ENCODE assay signal across 26 cellular contexts in the genomic region with DNA sequence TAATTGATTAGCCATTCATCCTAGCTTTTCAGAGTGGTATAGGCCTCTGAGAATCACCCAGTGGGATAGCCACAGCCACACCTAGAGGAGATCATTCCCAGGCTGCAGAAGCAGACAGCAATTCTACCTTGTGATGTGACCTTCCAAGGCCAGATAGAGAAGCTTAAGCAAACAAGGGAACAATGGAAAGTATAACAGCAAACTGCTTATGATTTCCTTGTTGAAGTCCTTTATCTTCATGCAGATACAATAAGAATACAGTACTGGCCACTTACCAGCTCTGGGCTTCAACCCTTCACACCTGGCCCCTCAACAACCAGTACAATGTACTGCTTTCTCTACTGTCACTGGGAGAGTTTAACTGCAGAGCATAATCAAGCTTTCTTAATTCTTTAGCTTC. TPM values are rescaled to one million over a fixed set of nuclear protein-coding genes. Genes with fewer than 3 reads are reported as not detected.
A peak's percentile ranks its signal among the peaks of the same experiment; 100 is the strongest.
DNase-seq lines count a peak whose midpoint lies in the region; TF ChIP-seq lines count a peak whose summit lies in the region.
"Had no signal": no experiment of that assay in that cellular context is flagged by ENCODE, and none has a peak within 500 bp of the region (broad histone marks: within the 10 kb centered on the region; RNA-seq: fewer than 3 reads in every experiment).

No MANE protein-coding gene starts in this region.

- H3K27ac Mint-ChIP-seq in neural progenitor cell, result peak overlapping the region; percentile 99
- H3K27ac Mint-ChIP-seq: CD14-positive monocyte, HFFc6 had no signal

- H3K4me1 ChIP-seq in neural progenitor cell (peaks cover 43% of the 10 kb centered on the region), prostate gland (replicated peaks) (no peaks in the 10 kb centered on the region)
- H3K4me1 ChIP-seq: BE2C had no signal

- H3K4me1 Mint-ChIP-seq in neural progenitor cell, result peaks cover 45% of the 10 kb centered on the region
- H3K4me1 Mint-ChIP-seq: CD14-positive monocyte; CD8-positive, alpha-beta memory T cell had no signal

- TF ChIP-seq CTCF in neural progenitor cell (IDR thresholded peaks at IDR 0.05) (no peak), prostate gland (IDR thresholded peaks at IDR 0.05) (no peak)

- no peaks in the 10 kb centered on the region for H3K27me3 Mint-ChIP-seq in neural progenitor cell (ENCODE audit: insufficient read depth, low read depth)

- H3K27ac ChIP-seq in neural progenitor cell (no peak overlapping the region), prostate gland (no peak overlapping the region)
- H3K27ac ChIP-seq: 22Rv1, HL-60 had no signal

- no peak overlapping the region for H3K4me3 Mint-ChIP-seq in neural progenitor cell
- H3K4me3 Mint-ChIP-seq: CD14-positive monocyte; CD8-positive, alpha-beta memory T cell; HFFc6 had no signal

- H3K36me3 Mint-ChIP-seq in neural progenitor cell, result no peaks in the 10 kb centered on the region
- H3K36me3 Mint-ChIP-seq: CD14-positive monocyte; CD8-positive, alpha-beta memory T cell had no signal

- intact Hi-C loops in prostate gland (cut with DNase I), result no loop called here

- peak; percentile 2 for DNase-seq in NCI-H146 (lab: John Stamatoyannopoulos, UW)
- no peak for DNase-seq in NCI-H146 treated with DMSO at 0.1 percent for 48 hours (lab: John Stamatoyannopoulos, UW; ENCODE audit: unreplicated experiment)
- peak; percentile 6 for DNase-seq in NCI-H69 (lab: John Stamatoyannopoulos, UW)
- no peak for DNase-seq in neural progenitor cell (ENCODE audit: low spot score)
- DNase-seq in AG08395 (ENCODE audit: low spot score), result no peak
- DNase-seq in prostate gland (ENCODE audit: low spot score), result no peak
- DNase-seq in dedifferentiated amniotic fluid mesenchymal stem cell (ENCODE audit: extremely low spot score), result no peak
- DNase-seq: BE2C; CD8-positive, alpha-beta memory T cell; DMS 273 treated with DMSO at 0.1 percent for 48 hours; DND-41; H9; HFFc6; Kasumi-1; NCI-H1092 treated with DMSO at 0.1 percent for 48 hours; NCI-H1436; NCI-H2029; NCI-H2227 treated with DMSO at 0.1 percent for 48 hours; NCI-H526 treated with DMSO at 0.1 percent for 48 hours; Right ventricle myocardium superior; RPMI8226 had no signal

- H3K36me3 ChIP-seq in neural progenitor cell (no peaks in the 10 kb centered on the region), prostate gland (no peaks in the 10 kb centered on the region)
- H3K36me3 ChIP-seq: BE2C had no signal

- H2AFZ ChIP-seq in neural progenitor cell (replicated peaks), result no peak overlapping the region

- no peaks in the 10 kb centered on the region for H3K27me3 ChIP-seq in neural progenitor cell
- H3K27me3 ChIP-seq in prostate gland (replicated peaks; ENCODE audit: insufficient read depth), result no peaks in the 10 kb centered on the region
- H3K27me3 ChIP-seq: BE2C had no signal

- H3K9me3 ChIP-seq in iPS-18c (ENCODE audit: control insufficient read depth, insufficient read depth, low read length) (no peaks in the 10 kb centered on the region), neural progenitor cell (ENCODE audit: low read depth) (no peaks in the 10 kb centered on the region), prostate gland (no peaks in the 10 kb centered on the region)
- H3K9me3 ChIP-seq: BE2C had no signal

- H3K4me2 ChIP-seq in neural progenitor cell, result peak overlapping the region; percentile 36

- H3K4me3 ChIP-seq in iPS-18c (ENCODE audit: insufficient read depth, low read depth, low read length), result peak overlapping the region; percentile 34; the same call in 1 of the 2 replicates
- H3K4me3 ChIP-seq in neural progenitor cell, result no peak overlapping the region
- H3K4me3 ChIP-seq in prostate gland, result no peak overlapping the region
- H3K4me3 ChIP-seq: K562 had no signal

- no peak overlapping the region for H3K9ac ChIP-seq in neural progenitor cell

- no peak for TF ChIP-seq POLR2A in prostate gland (IDR thresholded peaks at IDR 0.05)

- H3K9me3 Mint-ChIP-seq in neural progenitor cell, result no peaks in the 10 kb centered on the region
- H3K9me3 Mint-ChIP-seq: CD8-positive, alpha-beta memory T cell; H9; HFFc6 had no signal

- peaks cover 20% of the 10 kb centered on the region for H4K20me1 ChIP-seq in neural progenitor cell (ENCODE audit: low read depth)

- H3K79me2 ChIP-seq in neural progenitor cell (ENCODE audit: low read depth), result peaks cover 15% of the 10 kb centered on the region

- peaks cover 40% of the 10 kb centered on the region for H3F3A ChIP-seq in neural progenitor cell (ENCODE audit: low read depth)

RNA-seq across cellular contexts. Expression of gene DDX50, which starts 22.7 kb away (rescaled TPM):
- total RNA-seq in neural progenitor cell (ENCODE audit: low replicate concordance) (75.2 and 110 TPM in 2 replicates), prostate gland (10 to 100 TPM; 26.1 to 32.5 TPM)

RNA-seq across cellular contexts. Expression of gene STOX1, which starts 51.1 kb away (rescaled TPM):
- total RNA-seq in neural progenitor cell (ENCODE audit: low replicate concordance) (35.9 and 53.9 TPM in 2 replicates), prostate gland (1 to 10 TPM; 4.7 to 9.2 TPM)

Comparison
In these comparisons a context has a peak if more than half of its experiments do, and no peak if none do; other contexts are left out.
1. DNase-seq: peak in NCI-H146 (single experiment) and NCI-H69 (single experiment); none in NCI-H146 treated with DMSO at 0.1 percent for 48 hours (single experiment), neural progenitor cell (single experiment), AG08395 (single experiment), prostate gland (single experiment) and dedifferentiated amniotic fluid mesenchymal stem cell (single experiment).